14 cellular contexts compared by ENCODE assay signal in genomic region chr19:50979758-50980157, GRCh38. TPM values are rescaled to one million over a fixed set of nuclear protein-coding genes. Genes with fewer than 3 reads are reported as not detected.
DNase-seq lines count a peak whose midpoint lies in the region; ATAC-seq and TF ChIP-seq lines count a peak whose summit lies in the region.
"Had no signal": no experiment of that assay in that cellular context is flagged by ENCODE, and none has a peak within 500 bp of the region (broad histone marks: within the 10 kb centered on the region; RNA-seq: fewer than 3 reads in every experiment).

No MANE protein-coding gene starts in this region.

- H4K91ac ChIP-seq in trophoblast cell (ENCODE audit: low read depth, low read length): peak overlapping the region; percentile 52

- TF ChIP-seq CTCF in PC-9 (conservative IDR thresholded peaks at IDR 0.05): no peak
- TF ChIP-seq CTCF in spleen (IDR thresholded peaks at IDR 0.05 in 8 of 11, conservative IDR thresholded peaks at IDR 0.05 in 3 of 11): no peak

- H3K4me3 ChIP-seq in H7 (ENCODE audit: insufficient read depth, low read depth, low read length) (no peak overlapping the region), PC-9 (no peak overlapping the region), mesendoderm (ENCODE audit: low read length) (no peak overlapping the region), trophoblast cell (ENCODE audit: low read depth, low read length) (no peak overlapping the region), spleen (no peak overlapping the region)
- H3K4me3 ChIP-seq: BLaER1, HAP-1 had no signal

- H3K23ac ChIP-seq in mesendoderm (ENCODE audit: low read length) (no peak overlapping the region), trophoblast cell (ENCODE audit: low read length) (no peak overlapping the region)

- H3K4me1 ChIP-seq in PC-9 (replicated peaks; ENCODE audit: insufficient read depth) (peaks cover 32% of the 10 kb centered on the region), mesendoderm (ENCODE audit: control insufficient read depth, low read depth, low read length) (no peaks in the 10 kb centered on the region), trophoblast cell (ENCODE audit: control insufficient read depth in 1 of 2, insufficient read depth in 2 of 2, low read length in 2 of 2) (peaks cover 9 to 17% of the 10 kb centered on the region in 2 experiments), spleen (no peaks in the 10 kb centered on the region)
- H3K4me1 ChIP-seq: BLaER1, HAP-1 had no signal

- H3K4me2 ChIP-seq in PC-9: peak overlapping the region; percentile 53
- no peak overlapping the region for H3K4me2 ChIP-seq in mesendoderm (ENCODE audit: low read length)
- H3K4me2 ChIP-seq in trophoblast cell (ENCODE audit: low read length): no peak overlapping the region
- H3K4me2 ChIP-seq: BLaER1 had no signal

- H3K27me3 ChIP-seq in H7 (ENCODE audit: control insufficient read depth, insufficient read depth, low read length) (peaks cover 15% of the 10 kb centered on the region; the same call in 1 of the 2 replicates), PC-9 (ENCODE audit: insufficient read depth, low read depth) (no peaks in the 10 kb centered on the region), mesendoderm (ENCODE audit: insufficient read depth, low read length, poor library complexity) (no peaks in the 10 kb centered on the region), trophoblast cell (ENCODE audit: insufficient read depth, low read length) (no peaks in the 10 kb centered on the region), spleen (replicated peaks in 1 of 7) (peaks cover 0 to 58% (median 0%) of the 10 kb centered on the region in 7 donors)

- H3F3A ChIP-seq in PC-9 (ENCODE audit: insufficient read depth, low read depth): peaks cover 17% of the 10 kb centered on the region; the same call in 1 of the 2 replicates

- no peaks in the 10 kb centered on the region for H3K79me1 ChIP-seq in mesendoderm (ENCODE audit: low read length)
- H3K79me1 ChIP-seq in trophoblast cell (ENCODE audit: low read length): peaks cover 7% of the 10 kb centered on the region

- BruUV-seq in PC-9 (replicated peaks; lab: Mats Ljungman, UMichigan): no TSS peak

- no peak overlapping the region for H4K12ac ChIP-seq in trophoblast cell (ENCODE audit: low read depth, low read length)

- H4K5ac ChIP-seq in mesendoderm (ENCODE audit: low read length): no peak overlapping the region

- H2BK120ac ChIP-seq in mesendoderm (ENCODE audit: low read depth, low read length) (no peak overlapping the region), trophoblast cell (ENCODE audit: insufficient read depth, low read length, poor library complexity) (no peak overlapping the region)

- H3K9ac ChIP-seq in mesendoderm (ENCODE audit: low read length) (no peak overlapping the region), trophoblast cell (ENCODE audit: low read length) (no peak overlapping the region)
- H3K9ac ChIP-seq: BLaER1 had no signal

- no peak overlapping the region for H3K56ac ChIP-seq in mesendoderm (ENCODE audit: low read length)

- DNase-seq in H7 (peak; percentile 61), PC-9 (no peak), mesendoderm (peak; percentile 18), trophoblast cell (no peak), spleen (no peak)
- no peak for DNase-seq in activated CD4-positive, CD25-positive, alpha-beta regulatory T cell treated with anti-CD3 and anti-CD28 coated beads, Interleukin-2, amount 50 U/mL, for 72 hours
- DNase-seq: 8988T; AML-193; CD4-positive, CD25-positive, alpha-beta regulatory T cell; GF-D8; HFFc6 had no signal

- peak overlapping the region; percentile 72 for H3K27ac ChIP-seq in PC-9
- H3K27ac ChIP-seq in mesendoderm (ENCODE audit: low read depth, low read length): no peak overlapping the region
- H3K27ac ChIP-seq in trophoblast cell (ENCODE audit: low read depth, low read length): no peak overlapping the region
- no peak overlapping the region for H3K27ac ChIP-seq in spleen
- H3K27ac ChIP-seq: BLaER1 had no signal

- no peaks in the 10 kb centered on the region for H3K36me3 ChIP-seq in H7 (replicated peaks; ENCODE audit: control insufficient read depth, insufficient read depth, low read length)
- peaks cover 14% of the 10 kb centered on the region; the same call in 1 of the 2 replicates for H3K36me3 ChIP-seq in PC-9 (ENCODE audit: low read depth)
- no peaks in the 10 kb centered on the region for H3K36me3 ChIP-seq in mesendoderm (ENCODE audit: control insufficient read depth, insufficient read depth, low read length)
- no peaks in the 10 kb centered on the region for H3K36me3 ChIP-seq in trophoblast cell (ENCODE audit: control insufficient read depth in 1 of 2, insufficient read depth in 2 of 2, low read length in 2 of 2)
- no peaks in the 10 kb centered on the region for H3K36me3 ChIP-seq in spleen
- H3K36me3 ChIP-seq: BLaER1, HAP-1 had no signal

- H3K9me3 ChIP-seq in PC-9 (ENCODE audit: insufficient read depth, low read depth) (no peaks in the 10 kb centered on the region), trophoblast cell (ENCODE audit: insufficient read depth, low read depth, low read length) (no peaks in the 10 kb centered on the region), spleen (no peaks in the 10 kb centered on the region)
- H3K9me3 ChIP-seq: BLaER1, HAP-1 had no signal

- no peaks in the 10 kb centered on the region for H3K9me2 ChIP-seq in PC-9 (ENCODE audit: insufficient read depth)

- H4K20me1 ChIP-seq in PC-9 (ENCODE audit: insufficient read depth): no peaks in the 10 kb centered on the region
- H4K20me1 ChIP-seq: BLaER1 had no signal

- H3K79me2 ChIP-seq in PC-9 (ENCODE audit: low read depth) (no peaks in the 10 kb centered on the region), mesendoderm (ENCODE audit: control insufficient read depth, insufficient read depth, low read length) (no peaks in the 10 kb centered on the region), trophoblast cell (ENCODE audit: control insufficient read depth, insufficient read depth, low read length, poor library complexity) (no peaks in the 10 kb centered on the region)

- H4K8ac ChIP-seq in mesendoderm (ENCODE audit: low read depth, low read length) (no peak overlapping the region), trophoblast cell (ENCODE audit: low read depth, low read length) (no peak overlapping the region)

- no peak overlapping the region for H2AFZ ChIP-seq in PC-9
- no peak overlapping the region for H2AFZ ChIP-seq in trophoblast cell (ENCODE audit: insufficient read depth, low read length, poor library complexity)

- WGBS in mesendoderm (ENCODE audit: extremely low coverage, insufficient coverage, low lambda C conversion rate): no CpG with 5 or more reads among the region's 8 CpGs
- no CpG with 5 or more reads among the region's 8 CpGs for WGBS in trophoblast cell (ENCODE audit: extremely low coverage, insufficient coverage, insufficient read length)
- 44 to 61% (median 51%) methylated on average over 8 of the region's 8 CpGs for WGBS in spleen, 5 donors

- POLR2A ChIA-PET in PC-9 (lab: Charles Lee; ENCODE audit: unreplicated experiment): no interaction called here

- intact Hi-C loops in PC-9 (cut with micrococcal nuclease; ENCODE audit: unreplicated experiment) (no loop called here), spleen (cut with DNase I; ENCODE audit: low total_unique reads) (no loop called here)

- no peak overlapping the region for H2BK5ac ChIP-seq in mesendoderm (ENCODE audit: low read length)
- H2BK5ac ChIP-seq in trophoblast cell (ENCODE audit: low read depth, low read length, poor library complexity): no peak overlapping the region

- H3K18ac ChIP-seq in mesendoderm (ENCODE audit: low read length) (no peak overlapping the region), trophoblast cell (ENCODE audit: low read length) (no peak overlapping the region)

- no peak for TF ChIP-seq POLR2A in spleen (IDR thresholded peaks at IDR 0.05)

- no peak overlapping the region for H3K14ac ChIP-seq in trophoblast cell (ENCODE audit: low read length)

- H2BK12ac ChIP-seq in trophoblast cell (ENCODE audit: low read length): peak overlapping the region; percentile 25

- no peak overlapping the region for H2BK15ac ChIP-seq in mesendoderm (replicated peaks; ENCODE audit: low read depth)

- CTCF ChIA-PET in PC-9 (lab: Charles Lee): interaction anchor here (0.7 kb wide), 1 partner anchor 184 kb away, joined by 8 read pairs; no protein-coding TSS in a partner anchor

- H3K4ac ChIP-seq in mesendoderm (ENCODE audit: low read depth, low read length) (no peak overlapping the region), trophoblast cell (ENCODE audit: low read depth, low read length) (no peak overlapping the region)

- no peak for ATAC-seq in GM21576 (IDR thresholded peaks at IDR 0.05; ENCODE audit: unreplicated experiment)

- H2AK5ac ChIP-seq in mesendoderm (ENCODE audit: low read length) (no peak overlapping the region), trophoblast cell (ENCODE audit: low read length) (no peak overlapping the region)

RNA-seq across cellular contexts. Expression of gene KLK7, which starts 4.0 kb away (rescaled TPM):
- 0.24 and 1.1 TPM in 2 replicates for total RNA-seq in H7 (2014; rRNA removed; shearing (Covaris generic))
- total RNA-seq in PC-9 (2021): 98.1 and 138 TPM in 2 replicates
- 0.18 TPM for polyA plus RNA-seq in mesendoderm (2013, experiment 1 of 2)
- polyA plus RNA-seq in mesendoderm (2013, experiment 2 of 2): 0.17 TPM
- 0.21 and 0.26 TPM in 2 replicates for polyA plus RNA-seq in trophoblast cell (2013)
- total RNA-seq in spleen: 1 to 10 TPM in 1 of 7 donors, under 1 TPM in 1, not detected in 5; 0.23 to 1.6 TPM
- polyA plus RNA-seq in spleen: under 1 TPM; 0.03 to 0.45 (median 0.09) TPM
- total RNA-seq: CD4-positive, CD25-positive, alpha-beta regulatory T cell; HFFc6 had no signal
- polyA plus RNA-seq: CD4-positive, CD25-positive, alpha-beta regulatory T cell had no signal

RNA-seq across cellular contexts. Expression of gene KLK6, which starts 10.4 kb away (rescaled TPM):
- total RNA-seq in H7 (2014; rRNA removed; shearing (Covaris generic)): 0.38 and 0.74 TPM in 2 replicates
- total RNA-seq in PC-9 (2021) (490 and 581 TPM in 2 replicates), spleen (1 to 10 TPM in 5 of 7 donors, under 1 TPM in 1, not detected in 1; 0.79 to 9.5 (median 3.0) TPM)
- polyA plus RNA-seq in mesendoderm (2013, experiment 1 of 2): 0.60 TPM
- polyA plus RNA-seq in mesendoderm (2013, experiment 2 of 2): 0.69 TPM
- 59.8 and 62.6 TPM in 2 replicates for polyA plus RNA-seq in trophoblast cell (2013)
- polyA plus RNA-seq in spleen: 1 to 10 TPM in 1 of 3 donors, under 1 TPM in 2; 0.43 to 5.8 (median 0.80) TPM
- total RNA-seq: CD4-positive, CD25-positive, alpha-beta regulatory T cell; HFFc6 had no signal
- polyA plus RNA-seq: CD4-positive, CD25-positive, alpha-beta regulatory T cell had no signal

RNA-seq across cellular contexts. Expression of gene KLK8, which starts 21.6 kb away (rescaled TPM):
- total RNA-seq in H7 (2014; rRNA removed; shearing (Covaris generic)): 6.4 and 11.0 TPM in 2 replicates
- total RNA-seq in PC-9 (2021): 120 and 128 TPM in 2 replicates
- polyA plus RNA-seq in mesendoderm (2013, experiment 1 of 2): 3.3 TPM
- polyA plus RNA-seq in mesendoderm (2013, experiment 2 of 2): 2.5 TPM
- polyA plus RNA-seq in trophoblast cell (2013): 1.6 TPM in 2 replicates
- total RNA-seq in spleen: not detected
- under 1 TPM in 1 of 3 donors, not detected in 2; 0.56 TPM for polyA plus RNA-seq in spleen
- total RNA-seq: CD4-positive, CD25-positive, alpha-beta regulatory T cell; HFFc6 had no signal
- polyA plus RNA-seq: CD4-positive, CD25-positive, alpha-beta regulatory T cell had no signal

RNA-seq across cellular contexts. Expression of gene KLK5, which starts 26.9 kb away (rescaled TPM):
- 1.7 TPM in 1 of 2 replicates, not detected in the other for total RNA-seq in H7 (2014; rRNA removed; shearing (Covaris generic))
- total RNA-seq in PC-9 (2021): 405 and 412 TPM in 2 replicates
- 0.70 TPM for polyA plus RNA-seq in mesendoderm (2013, experiment 1 of 2)
- 0.59 TPM for polyA plus RNA-seq in mesendoderm (2013, experiment 2 of 2)
- polyA plus RNA-seq in trophoblast cell (2013): 0.10 and 0.14 TPM in 2 replicates
- under 1 TPM in 1 of 7 donors, not detected in 6; 0.79 TPM for total RNA-seq in spleen
- under 1 TPM in 1 of 3 donors, not detected in 2; 0.13 TPM for polyA plus RNA-seq in spleen
- total RNA-seq: CD4-positive, CD25-positive, alpha-beta regulatory T cell; HFFc6 had no signal
- polyA plus RNA-seq: CD4-positive, CD25-positive, alpha-beta regulatory T cell had no signal

RNA-seq across cellular contexts. Expression of gene KLK10, which starts 39.8 kb away (rescaled TPM):
- 0.14 and 2.4 TPM in 2 replicates for total RNA-seq in H7 (2014; rRNA removed; shearing (Covaris generic))
- total RNA-seq in PC-9 (2021) (28.0 and 28.9 TPM in 2 replicates), spleen (not detected)
- 0.56 TPM for polyA plus RNA-seq in mesendoderm (2013, experiment 1 of 2)
- polyA plus RNA-seq in mesendoderm (2013, experiment 2 of 2): 0.64 TPM
- polyA plus RNA-seq in trophoblast cell (2013): 0.79 and 0.94 TPM in 2 replicates
- under 1 TPM; 0.06 to 0.13 (median 0.09) TPM for polyA plus RNA-seq in spleen
- total RNA-seq: CD4-positive, CD25-positive, alpha-beta regulatory T cell; HFFc6 had no signal
- polyA plus RNA-seq: CD4-positive, CD25-positive, alpha-beta regulatory T cell had no signal

Comparison
In these comparisons a context has a peak if more than half of its experiments do, and no peak if none do; other contexts are left out.
1. DNase-seq: peak in H7 (single experiment) and mesendoderm (single experiment); none in PC-9 (0 of 2), trophoblast cell (0 of 2), activated CD4-positive, CD25-positive, alpha-beta regulatory T cell treated with anti-CD3 and anti-CD28 coated beads, Interleukin-2, amount 50 U/mL, for 72 hours (single experiment) and spleen (single experiment).
2. RNA of gene KLK7, which starts 4.0 kb away (total RNA-seq): 98.1 to 138 TPM in PC-9; 0.24 to 1.1 TPM in H7 and 0.23 to 1.6 TPM in spleen; every median in the first group is over 10 times any median in the second.
3. RNA of gene KLK6, which starts 10.4 kb away (total RNA-seq): 490 to 581 TPM in PC-9; 0.79 to 9.5 TPM in spleen and 0.38 to 0.74 TPM in H7; every median in the first group is over 10 times any median in the second.
4. RNA of gene KLK8, which starts 21.6 kb away (total RNA-seq): 120 to 128 TPM in PC-9; 6.4 to 11.0 TPM in H7 and not detected in spleen; every median in the first group is over 10 times any median in the second.